Comparison of ENCODE assay signal across 1 cellular context in genomic region chr19:34991542-34992333, GRCh38.
A peak's percentile ranks its signal among the peaks of the same experiment; 100 is the strongest.
TF ChIP-seq lines count a peak whose summit lies in the region.

No MANE protein-coding gene starts in this region.

TF ChIP-seq in HEK293, 187 proteins besides CTCF, POLR2A, EP300 and RAD21 (continued from another document):
- TF ChIP-seq ZNF580 (tag by site-specific recombination; IDR thresholded peaks at IDR 0.05), result peak; percentile 67; the same call in 1 of the 2 replicates
